ENCODE assay signal across 9 cellular contexts in the genomic region with DNA sequence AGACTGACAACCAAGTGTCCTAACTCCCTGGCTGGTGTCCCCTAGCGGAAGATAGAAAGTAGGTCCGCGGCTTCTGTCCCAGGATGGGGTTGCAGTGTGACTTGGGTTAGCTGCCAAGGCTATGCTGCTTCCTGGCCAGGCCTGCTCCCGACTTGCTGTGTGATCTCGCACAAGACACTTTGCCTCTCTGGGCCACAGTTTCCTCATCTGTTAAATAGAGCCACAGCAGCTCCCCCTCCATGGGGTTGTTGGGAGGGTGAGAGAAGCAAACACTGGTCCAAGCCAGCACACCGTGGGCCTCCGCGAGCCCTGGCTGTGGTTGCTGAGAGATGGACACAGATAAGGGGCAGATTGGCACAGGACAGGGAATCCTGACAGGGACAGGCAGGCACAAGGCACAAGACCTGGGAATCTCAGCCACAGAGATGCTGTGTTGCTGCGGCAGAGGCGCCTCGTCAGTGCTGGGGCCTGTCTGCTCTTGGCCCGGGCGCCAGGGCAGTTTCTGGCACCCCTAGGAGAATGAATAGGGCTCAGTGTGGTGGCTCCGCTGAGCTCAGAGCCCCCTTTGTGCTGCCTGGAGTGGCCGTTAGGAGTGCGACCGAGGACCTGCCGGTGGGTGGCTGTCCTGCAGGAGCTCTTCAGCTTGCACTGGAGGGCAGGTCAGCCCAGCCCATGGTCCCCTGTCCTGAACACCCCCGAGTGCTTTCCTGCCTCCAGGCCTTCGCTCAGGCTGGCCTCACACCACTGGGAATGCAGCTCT.
A peak's percentile ranks its signal among the peaks of the same experiment; 100 is the strongest.
DNase-seq lines count a peak whose midpoint lies in the region; ATAC-seq lines count a peak whose summit lies in the region.
"Had no signal": no experiment of that assay in that cellular context is flagged by ENCODE, and none has a peak within 500 bp of the region (broad histone marks: within the 10 kb centered on the region; RNA-seq: fewer than 3 reads in every experiment).

No MANE protein-coding gene starts in this region.

- H3K9me3 ChIP-seq in effector memory CD4-positive, alpha-beta T cell (ENCODE audit: control insufficient read depth, low read length): no peaks in the 10 kb centered on the region

- H3K4me3 Mint-ChIP-seq in stimulated activated effector memory CD8-positive, alpha-beta T cell treated with anti-CD3 and anti-CD28 coated beads, Interleukin-12 subunit alpha, Interleukin-12 subunit beta, amount 100 ng/mL, for 72 hours: peak overlapping the region; percentile 93
- H3K4me3 Mint-ChIP-seq: H9 had no signal

- H3K27me3 ChIP-seq in effector memory CD4-positive, alpha-beta T cell (replicated peaks; ENCODE audit: control insufficient read depth, insufficient read depth, low read length, poor library complexity, severe bottlenecking): no peaks in the 10 kb centered on the region

- DNase-seq in activated CD8-positive, alpha-beta memory T cell treated with anti-CD3 and anti-CD28 coated beads for 24 hours: peak; percentile 68
- no peak for DNase-seq in activated CD8-positive, alpha-beta memory T cell treated with anti-CD3 and anti-CD28 coated beads, Interleukin-2, amount 50 U/mL, for 4 hours
- peak; percentile 30 for DNase-seq in RPMI8226
- DNase-seq in effector memory CD4-positive, alpha-beta T cell: no peak
- no peak for DNase-seq in stimulated activated effector memory CD8-positive, alpha-beta T cell treated with anti-CD3 and anti-CD28 coated beads, Interleukin-12 subunit alpha, Interleukin-12 subunit beta, amount 100 ng/mL, for 72 hours (ENCODE audit: low spot score in 2 of 2)
- DNase-seq in NCI-H2196 treated with DMSO at 0.1 percent for 48 hours (lab: John Stamatoyannopoulos, UW; ENCODE audit: unreplicated experiment): no peak
- no peak for DNase-seq in NAMALWA (ENCODE audit: low spot score)
- DNase-seq in NOMO-1 treated with dmso at 0.1 percent for 144 hours (lab: John Stamatoyannopoulos, UW; ENCODE audit: unreplicated experiment): no peak
- DNase-seq: H9 had no signal

- peaks cover 74% of the 10 kb centered on the region for H3K4me1 Mint-ChIP-seq in stimulated activated effector memory CD8-positive, alpha-beta T cell treated with anti-CD3 and anti-CD28 coated beads, Interleukin-12 subunit alpha, Interleukin-12 subunit beta, amount 100 ng/mL, for 72 hours

- no peak for ATAC-seq in stimulated activated effector memory CD8-positive, alpha-beta T cell treated with anti-CD3 and anti-CD28 coated beads, Interleukin-12 subunit alpha, Interleukin-12 subunit beta, amount 100 ng/mL, for 72 hours

- H3K36me3 Mint-ChIP-seq in stimulated activated effector memory CD8-positive, alpha-beta T cell treated with anti-CD3 and anti-CD28 coated beads, Interleukin-12 subunit alpha, Interleukin-12 subunit beta, amount 100 ng/mL, for 72 hours: peaks cover 36% of the 10 kb centered on the region

- H3K36me3 ChIP-seq in effector memory CD4-positive, alpha-beta T cell (ENCODE audit: control insufficient read depth, insufficient read depth, low read length): no peaks in the 10 kb centered on the region

- H3K4me3 ChIP-seq in effector memory CD4-positive, alpha-beta T cell (ENCODE audit: insufficient read depth, low read depth, low read length, poor library complexity, severe bottlenecking): no peak overlapping the region

- H3K4me1 ChIP-seq in effector memory CD4-positive, alpha-beta T cell (ENCODE audit: control insufficient read depth, insufficient read depth, low read length, poor library complexity, severe bottlenecking): peaks cover 64% of the 10 kb centered on the region

- no peaks in the 10 kb centered on the region for H3K9me3 Mint-ChIP-seq in stimulated activated effector memory CD8-positive, alpha-beta T cell treated with anti-CD3 and anti-CD28 coated beads, Interleukin-12 subunit alpha, Interleukin-12 subunit beta, amount 100 ng/mL, for 72 hours
- H3K9me3 Mint-ChIP-seq: H9 had no signal

- peak overlapping the region; percentile 90 for H3K27ac ChIP-seq in effector memory CD4-positive, alpha-beta T cell (ENCODE audit: insufficient read depth, low read length, poor library complexity, severe bottlenecking)

- peak overlapping the region; percentile 99 for H3K27ac Mint-ChIP-seq in stimulated activated effector memory CD8-positive, alpha-beta T cell treated with anti-CD3 and anti-CD28 coated beads, Interleukin-12 subunit alpha, Interleukin-12 subunit beta, amount 100 ng/mL, for 72 hours
- H3K27ac Mint-ChIP-seq: H9 had no signal

Comparison
In these comparisons a context has a peak if more than half of its experiments do, and no peak if none do; other contexts are left out.
1. DNase-seq: peak in activated CD8-positive, alpha-beta memory T cell treated with anti-CD3 and anti-CD28 coated beads for 24 hours (single experiment) and RPMI8226 (single experiment); none in activated CD8-positive, alpha-beta memory T cell treated with anti-CD3 and anti-CD28 coated beads, Interleukin-2, amount 50 U/mL, for 4 hours (single experiment), effector memory CD4-positive, alpha-beta T cell (0 of 3), stimulated activated effector memory CD8-positive, alpha-beta T cell treated with anti-CD3 and anti-CD28 coated beads, Interleukin-12 subunit alpha, Interleukin-12 subunit beta, amount 100 ng/mL, for 72 hours (0 of 2), NCI-H2196 treated with DMSO at 0.1 percent for 48 hours (single experiment), NAMALWA (single experiment) and NOMO-1 treated with dmso at 0.1 percent for 144 hours (single experiment).